Comparison of ENCODE assay signal across 20 cellular contexts in genomic region chr9:97602430-97602829, GRCh38.
"Had no signal": no experiment of that assay in that cellular context is flagged by ENCODE, and none has a peak within 500 bp of the region (broad histone marks: within the 10 kb centered on the region; RNA-seq: fewer than 3 reads in every experiment).

No MANE protein-coding gene starts in this region.

- H3K4me3 ChIP-seq: breast epithelium, left lung, ovary, thoracic aorta had no signal

- H3K27ac Mint-ChIP-seq: activated naive CD8-positive, alpha-beta T cell treated with anti-CD3 and anti-CD28 coated beads, Interleukin-2, amount 50 U/mL, for 24 hours; nephron had no signal

- H3K4me1 ChIP-seq: breast epithelium had no signal

- DNase-seq: activated CD4-positive, alpha-beta T cell treated with anti-CD3 and anti-CD28 coated beads for 4 hours; activated CD4-positive, alpha-beta T cell treated with anti-CD3 and anti-CD28 coated beads, Interleukin-2, amount 50 U/mL, for 4 hours; activated CD8-positive, alpha-beta memory T cell treated with anti-CD3 and anti-CD28 coated beads for 24 hours; activated gamma-delta T cell; activated naive CD4-positive, alpha-beta T cell treated with anti-CD3 and anti-CD28 coated beads, Interleukin-2, amount 50 U/mL, for 16 hours; activated naive CD8-positive, alpha-beta T cell treated with anti-CD3 and anti-CD28 coated beads, Interleukin-2, amount 50 U/mL, for 24 hours; effector CD8-positive, alpha-beta T cell; kidney glomerular epithelial cell; retina; stimulated activated CD4-positive, alpha-beta T cell treated with anti-CD3 and anti-CD28 coated beads, Interleukin-2, amount 100 ng/mL, for 48 hours; stimulated activated naive CD4-positive, alpha-beta T cell treated with Interleukin-2 at 50 U/mL for 16 hours; trophoblast cell had no signal

- H3K36me3 ChIP-seq: ovary had no signal

- H3K4me3 Mint-ChIP-seq: activated naive CD8-positive, alpha-beta T cell treated with anti-CD3 and anti-CD28 coated beads, Interleukin-2, amount 50 U/mL, for 24 hours; nephron had no signal

- H3K9me3 ChIP-seq: breast epithelium, left lung, neutrophil, ovary, thoracic aorta had no signal

- H3K27me3 Mint-ChIP-seq: activated naive CD8-positive, alpha-beta T cell treated with anti-CD3 and anti-CD28 coated beads, Interleukin-2, amount 50 U/mL, for 24 hours; progenitor cell of endocrine pancreas had no signal

- H3K9me3 Mint-ChIP-seq: activated naive CD8-positive, alpha-beta T cell treated with anti-CD3 and anti-CD28 coated beads, Interleukin-2, amount 50 U/mL, for 24 hours; nephron had no signal

- H3K27ac ChIP-seq: breast epithelium, left lung, neutrophil, ovary, thoracic aorta, VCaP had no signal

- ATAC-seq: activated naive CD8-positive, alpha-beta T cell treated with anti-CD3 and anti-CD28 coated beads, Interleukin-2, amount 50 U/mL, for 24 hours; left lung had no signal

- H3K27me3 ChIP-seq: breast epithelium, left lung, neutrophil, ovary had no signal
